In the genomic region with DNA sequence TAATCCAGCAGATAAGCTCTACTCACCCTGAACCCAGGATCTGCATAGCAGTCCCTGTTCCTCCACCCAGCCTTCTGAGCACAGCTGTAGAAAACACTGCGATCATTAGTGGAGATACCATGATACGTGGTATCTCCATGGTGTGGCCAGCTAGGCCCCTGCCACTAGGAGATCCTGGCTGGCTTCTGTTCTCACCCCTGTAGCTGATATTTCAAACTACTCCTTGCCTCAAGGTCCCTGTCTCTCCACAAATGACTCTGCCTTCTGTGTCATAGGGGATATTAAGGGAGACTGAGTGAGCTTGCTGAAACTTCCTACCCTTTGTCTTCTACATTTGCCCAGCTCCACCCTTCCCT, we compare ENCODE assay signal across 25 cellular contexts. TPM values are rescaled to one million over a fixed set of nuclear protein-coding genes. Genes with fewer than 3 reads are reported as not detected.
DNase-seq lines count a peak whose midpoint lies in the region; ATAC-seq, FAIRE-seq and TF ChIP-seq lines count a peak whose summit lies in the region.
"Had no signal": no experiment of that assay in that cellular context is flagged by ENCODE, and none has a peak within 500 bp of the region (broad histone marks: within the 10 kb centered on the region; RNA-seq: fewer than 3 reads in every experiment).

No MANE protein-coding gene starts in this region.

- TF ChIP-seq EP300 in K562 (IDR thresholded peaks at IDR 0.05; ENCODE audit: low read length), result no peak; the same call in 1 of the 2 replicates

- BruUV-seq in MCF 10A (replicated peaks; lab: Mats Ljungman, UMichigan) (no TSS peak), K562 (replicated peaks; lab: Mats Ljungman, UMichigan) (no TSS peak)

- H2AFZ ChIP-seq in K562 (ENCODE audit: low read depth, low read length), result peak overlapping the region; percentile 35; the same call in 1 of the 2 replicates

- no peak overlapping the region for H3K23ac ChIP-seq in mesendoderm (ENCODE audit: low read length)

- H3K4me3 ChIP-seq in breast epithelium (no peak overlapping the region), K562 (no peak overlapping the region), mesendoderm (ENCODE audit: low read length) (no peak overlapping the region), vagina (no peak overlapping the region)
- H3K4me3 ChIP-seq: colonic mucosa, gastroesophageal sphincter, sigmoid colon had no signal

- FAIRE-seq in K562 (lab: Jason Lieb, UNC), result peak; percentile 65
- FAIRE-seq: bronchial epithelial cell, G401.6, islet of Langerhans had no signal

- TF ChIP-seq POLR2A in breast epithelium (IDR thresholded peaks at IDR 0.05) (no peak), K562 (conservative IDR thresholded peaks at IDR 0.05) (no peak), vagina (IDR thresholded peaks at IDR 0.05) (no peak)

- H3K56ac ChIP-seq in mesendoderm (ENCODE audit: low read length), result peak overlapping the region; percentile 47

- H3K4me1 ChIP-seq in breast epithelium (peaks cover 0 to 12% of the 10 kb centered on the region in 2 donors), K562 (replicated peaks in 1 of 2; ENCODE audit: control insufficient read depth in 2 of 2, insufficient read depth in 2 of 2, low read length in 2 of 2) (peaks cover 26 to 62% of the 10 kb centered on the region in 2 experiments), mesendoderm (ENCODE audit: control insufficient read depth, low read depth, low read length) (peaks cover 17% of the 10 kb centered on the region), vagina (peaks cover 50% of the 10 kb centered on the region)

- H3K27ac Mint-ChIP-seq in MCF 10A (ENCODE audit: low read depth, unreplicated experiment), result no peak overlapping the region
- H3K27ac Mint-ChIP-seq: nephron, type B pancreatic cell had no signal

- in situ Hi-C loops in K562 (cut with MboI), result no loop called here

- no peaks in the 10 kb centered on the region for H3K9me3 ChIP-seq in breast epithelium
- no peaks in the 10 kb centered on the region for H3K9me3 ChIP-seq in K562 (replicated peaks; ENCODE audit: control insufficient read depth, insufficient read depth, low read depth, low read length)
- H3K9me3 ChIP-seq in vagina, result no peaks in the 10 kb centered on the region
- H3K9me3 ChIP-seq: colonic mucosa, gastroesophageal sphincter, sigmoid colon had no signal

- peak overlapping the region; percentile 33 for H4K5ac ChIP-seq in mesendoderm (ENCODE audit: low read length)

- peak overlapping the region; percentile 46 to 74 for H3K27ac ChIP-seq in breast epithelium
- peak overlapping the region; percentile 31; the same call in 2 of the 3 replicates for H3K27ac ChIP-seq in K562 (ENCODE audit: extremely low read depth, low read depth, low read length)
- no peak overlapping the region for H3K27ac ChIP-seq in mesendoderm (ENCODE audit: low read depth, low read length)
- no peak overlapping the region for H3K27ac ChIP-seq in vagina
- H3K27ac ChIP-seq: gastroesophageal sphincter, sigmoid colon had no signal

- H3K9ac ChIP-seq in K562 (ENCODE audit: insufficient read depth in 1 of 2, low read depth in 2 of 2, low read length in 2 of 2), result peak overlapping the region; percentile 25 to 70; a peak in 2 of 4 replicates
- no peak overlapping the region for H3K9ac ChIP-seq in mesendoderm (ENCODE audit: low read length)

- no peaks in the 10 kb centered on the region for H3K79me1 ChIP-seq in mesendoderm (ENCODE audit: low read length)

- no peaks in the 10 kb centered on the region for H3K79me2 ChIP-seq in K562 (ENCODE audit: control insufficient read depth, insufficient read depth, low read length)
- no peaks in the 10 kb centered on the region for H3K79me2 ChIP-seq in mesendoderm (ENCODE audit: control insufficient read depth, insufficient read depth, low read length)

- no peaks in the 10 kb centered on the region for H3K27me3 ChIP-seq in breast epithelium
- no peaks in the 10 kb centered on the region for H3K27me3 ChIP-seq in K562 (ENCODE audit: control insufficient read depth in 2 of 2, insufficient read depth in 2 of 2, low read length in 2 of 2)
- no peaks in the 10 kb centered on the region for H3K27me3 ChIP-seq in mesendoderm (ENCODE audit: insufficient read depth, low read length, poor library complexity)
- H3K27me3 ChIP-seq in vagina, result no peaks in the 10 kb centered on the region
- H3K27me3 ChIP-seq: colonic mucosa, gastroesophageal sphincter, sigmoid colon had no signal

- no peak for DNase-seq in breast epithelium (ENCODE audit: low spot score in 2 of 2)
- no peak for DNase-seq in MCF 10A (ENCODE audit: unreplicated experiment)
- peak; percentile 36 to 48 (median 45) for DNase-seq in K562 (ENCODE audit: extremely low read depth in 1 of 4, low spot score in 3 of 4)
- no peak for DNase-seq in mesendoderm
- no peak for DNase-seq in NCI-H2029 treated with DMSO at 0.1 percent for 48 hours (lab: John Stamatoyannopoulos, UW)
- DNase-seq in vagina (ENCODE audit: extremely low spot score in 2 of 2), result no peak
- DNase-seq in cortex of kidney (lab: John Stamatoyannopoulos, UW), result no peak
- DNase-seq: activated CD4-positive, alpha-beta T cell treated with anti-CD3 and anti-CD28 coated beads for 1 hour; activated gamma-delta T cell; colonic mucosa; DMS53; GOT3; NCI-H1105 treated with DMSO at 0.1 percent for 48 hours; NCI-H226; SHP77 treated with DMSO at 0.1 percent for 48 hours; sigmoid colon; SW 1271; T1000 had no signal

- no peak overlapping the region for H3K4me3 Mint-ChIP-seq in MCF 10A (ENCODE audit: unreplicated experiment)
- H3K4me3 Mint-ChIP-seq: nephron, type B pancreatic cell had no signal

- no peak overlapping the region for H3K18ac ChIP-seq in mesendoderm (ENCODE audit: low read length)

- no peak for TF ChIP-seq RAD21 in K562 (CRISPR knock-in tag; conservative IDR thresholded peaks at IDR 0.05 in 1 of 2, IDR thresholded peaks at IDR 0.05 in 1 of 2)

- intact Hi-C loops in breast epithelium (cut with DNase I; ENCODE audit: low total_unique reads), result no loop called here
- intact Hi-C loops in MCF 10A (cut with micrococcal nuclease), result no loop called here
- intact Hi-C loops in K562 (cut with micrococcal nuclease), result no loop called here
- intact Hi-C loops in vagina (cut with DNase I), result no loop called here

- H3K36me3 ChIP-seq in breast epithelium (no peaks in the 10 kb centered on the region), K562 (ENCODE audit: control insufficient read depth, insufficient read depth, low read length) (no peaks in the 10 kb centered on the region; the same call in 2 of the 3 replicates), mesendoderm (ENCODE audit: control insufficient read depth, insufficient read depth, low read length) (no peaks in the 10 kb centered on the region), vagina (no peaks in the 10 kb centered on the region)
- H3K36me3 ChIP-seq: colonic mucosa, gastroesophageal sphincter, sigmoid colon had no signal

- ATAC-seq in K562 (peak; percentile 62), GM18868 (IDR thresholded peaks at IDR 0.05; ENCODE audit: unreplicated experiment) (no peak)
- ATAC-seq: gastroesophageal sphincter had no signal

- H3K27me3 Mint-ChIP-seq in MCF 10A (ENCODE audit: insufficient read depth, unreplicated experiment), result no peaks in the 10 kb centered on the region
- H3K27me3 Mint-ChIP-seq: type B pancreatic cell had no signal

- H4K20me1 ChIP-seq in K562 (replicated peaks; ENCODE audit: control insufficient read depth, insufficient read depth, low read length), result no peaks in the 10 kb centered on the region

- H3K4me1 Mint-ChIP-seq in MCF 10A (ENCODE audit: insufficient read depth, unreplicated experiment), result peaks cover 19% of the 10 kb centered on the region

- peaks cover 10% of the 10 kb centered on the region for H3K36me3 Mint-ChIP-seq in MCF 10A (ENCODE audit: insufficient read depth, unreplicated experiment)
- H3K36me3 Mint-ChIP-seq: type B pancreatic cell had no signal

- no peak overlapping the region for H2BK5ac ChIP-seq in mesendoderm (ENCODE audit: low read length)

- no peak overlapping the region for H2BK120ac ChIP-seq in mesendoderm (ENCODE audit: low read depth, low read length)

- H3K9me3 Mint-ChIP-seq in MCF 10A (ENCODE audit: unreplicated experiment), result no peaks in the 10 kb centered on the region
- H3K9me3 Mint-ChIP-seq: nephron, type B pancreatic cell had no signal

- H3K4me2 ChIP-seq in K562 (ENCODE audit: insufficient read depth, low read length), result peak overlapping the region; percentile 57
- H3K4me2 ChIP-seq in mesendoderm (ENCODE audit: low read length), result no peak overlapping the region

- no peak overlapping the region for H3K4ac ChIP-seq in mesendoderm (ENCODE audit: low read depth, low read length)

- peaks cover 3% of the 10 kb centered on the region for H3K9me1 ChIP-seq in K562 (ENCODE audit: control insufficient read depth, insufficient read depth, low read length)

- H2BK15ac ChIP-seq in mesendoderm (replicated peaks; ENCODE audit: low read depth), result no peak overlapping the region

- POLR2A ChIA-PET in MCF 10A (lab: Yijun Ruan, JAX), result interaction anchor here (0.7 to 9.5 kb wide), 3 partner anchors 10 to 29 kb away, joined by 3 to 72 read pairs (median 30); no protein-coding TSS in a partner anchor
- POLR2A ChIA-PET in K562 (lab: Yijun Ruan, JAX), result interaction anchor here (0.6 to 1.3 kb wide), 3 partner anchors 33 to 200 kb away, joined by 3 to 4 read pairs (median 3); no protein-coding TSS in a partner anchor

- CTCF ChIA-PET in MCF 10A (lab: Yijun Ruan, JAX), result interaction anchor here (0.6 kb wide), 1 partner anchor 960 kb away, joined by 3 read pairs; no protein-coding TSS in a partner anchor
- CTCF ChIA-PET in K562 (lab: Yijun Ruan, JAX; ENCODE audit: low intra/inter-chr PET ratio), result no interaction called here

- no peak for TF ChIP-seq CTCF in breast epithelium (IDR thresholded peaks at IDR 0.05)
- TF ChIP-seq CTCF in MCF 10A (IDR thresholded peaks at IDR 0.05; ENCODE audit: unreplicated experiment), result no peak
- TF ChIP-seq CTCF in K562 (IDR thresholded peaks at IDR 0.05 in 2 of 3, conservative IDR thresholded peaks at IDR 0.05 in 1 of 3; ENCODE audit: insufficient read depth in 2 of 3, low read depth in 1 of 3, low read length in 3 of 3), result no peak
- no peak for TF ChIP-seq CTCF in vagina (IDR thresholded peaks at IDR 0.05)

- 2% methylated on average over 2 of the region's 2 CpGs for WGBS in K562 (ENCODE audit: insufficient coverage, low coverage, missing lambda C conversion rate)
- no CpG with 5 or more reads among the region's 2 CpGs for WGBS in mesendoderm (ENCODE audit: extremely low coverage, insufficient coverage, low lambda C conversion rate)

- no peak overlapping the region for H2AK5ac ChIP-seq in mesendoderm (ENCODE audit: low read length)

- no peak overlapping the region for H4K8ac ChIP-seq in mesendoderm (ENCODE audit: low read depth, low read length)

RNA-seq across cellular contexts. Expression of a gene that starts 44.3 kb away (rescaled TPM):
- total RNA-seq in breast epithelium (10 to 100 TPM; 13.1 to 40.8 (median 34.7) TPM), MCF 10A (2022) (79.5 and 87.0 TPM in 2 replicates), K562 (2014; rRNA removed) (7.9 and 10.2 TPM in 2 replicates), K562 (2014; rRNA removed; fragmentation: Illumina TruSeq; extraction: Trizol) (7.3 and 12.3 TPM in 2 replicates), K562 (2015; rRNA removed; fragmentation: Illumina TruSeq; extraction: Trizol) (5.4 TPM in 2 replicates), K562 (2021) (19.2 and 22.5 TPM in 2 replicates), vagina (31.4 TPM)
- 41.9 and 57.7 TPM in 2 replicates for total RNA-seq in K562 (2011; cell fraction: chromatin; rRNA removed; ENCODE audit: low replicate concordance)
- total RNA-seq in K562 (2011; cell fraction: nucleolus; rRNA removed), result 29.5 and 31.2 TPM in 2 replicates
- total RNA-seq in K562 (2011; cell fraction: nucleoplasm; rRNA removed), result 35.3 and 46.4 TPM in 2 replicates
- polyA plus RNA-seq in K562 (2011; rRNA removed) (9.1 and 11.3 TPM in 2 replicates), K562 (2014; fragmentation: Illumina TruSeq; extraction: Trizol) (6.6 and 8.2 TPM in 2 replicates), K562 (2014; fragmentation: Nextera tagmentation; extraction: Ambion mirVana) (1 to 10 TPM; 2.1 to 4.3 TPM), K562 (2014; rRNA removed) (7.0 and 8.6 TPM in 2 replicates)
- 3.3 and 5.2 TPM in 2 replicates for polyA plus RNA-seq in K562 (2011; cell fraction: cytosol; rRNA removed)
- 9.2 and 9.7 TPM in 2 replicates for polyA plus RNA-seq in K562 (2011; cell fraction: nucleus; rRNA removed)
- polyA plus RNA-seq in K562 (2012), result 5.1 and 14.2 TPM in 2 replicates
- polyA minus RNA-seq in K562 (2011; rRNA and poly(A)+ RNA removed), result 8.2 and 11.4 TPM in 2 replicates
- polyA minus RNA-seq in K562 (2011; cell fraction: cytosol; rRNA and poly(A)+ RNA removed), result 4.9 and 5.2 TPM in 2 replicates
- polyA minus RNA-seq in K562 (2011; cell fraction: nucleus; rRNA and poly(A)+ RNA removed), result 8.3 and 12.1 TPM in 2 replicates
- 3.3 TPM for polyA plus RNA-seq in mesendoderm (2013, experiment 1 of 2)
- polyA plus RNA-seq in mesendoderm (2013, experiment 2 of 2), result 2.9 TPM

Comparison
In these comparisons a context has a peak if more than half of its experiments do, and no peak if none do; other contexts are left out.
1. DNase-seq: peak in K562 (4 of 4); none in breast epithelium (0 of 2), MCF 10A (single experiment), mesendoderm (single experiment), NCI-H2029 treated with DMSO at 0.1 percent for 48 hours (single experiment), vagina (0 of 2) and cortex of kidney (single experiment).
2. H3K27ac ChIP-seq: peak in breast epithelium (2 of 2) and K562 (single experiment); none in mesendoderm (single experiment) and vagina (single experiment).